Comparison of ENCODE assay signal across 1 cellular context in genomic region chr10:114937962-114938817, GRCh38.
A peak's percentile ranks its signal among the peaks of the same experiment; 100 is the strongest.
TF ChIP-seq lines count a peak whose summit lies in the region.

Gene TRUB1, plus strand, starts transcription at chr10:114938195. Its CDS starts 59 bp downstream, at chr10:114938254.

TF ChIP-seq in HEK293, 187 proteins besides CTCF, POLR2A, EP300 and RAD21 (continued from another document and continues in another):
- 0 out of 2 replicates have a peak, but pooled peaks have one; percentile 22 for TF ChIP-seq ZNF221 (tag by site-specific recombination; IDR thresholded peaks at IDR 0.05; ENCODE audit: borderline replicate concordance)
- no peak for TF ChIP-seq ZNF658 (tag by site-specific recombination; IDR thresholded peaks at IDR 0.05)
- 0 out of 2 replicates have a peak, but pooled peaks have one; percentile 19 for TF ChIP-seq ZNF548 (tag by site-specific recombination; IDR thresholded peaks at IDR 0.05)
- no peak for TF ChIP-seq AEBP2 (tag by site-specific recombination; IDR thresholded peaks at IDR 0.05; ENCODE audit: borderline replicate concordance)
- TF ChIP-seq ZNF140 (tag by site-specific recombination; IDR thresholded peaks at IDR 0.05), result no peak
- peak; percentile 85 for TF ChIP-seq ZNF2 (tag by site-specific recombination; IDR thresholded peaks at IDR 0.05)
- TF ChIP-seq ZNF138 (tag by site-specific recombination; IDR thresholded peaks at IDR 0.05; ENCODE audit: borderline replicate concordance), result no peak
- TF ChIP-seq ZNF596 (tag by site-specific recombination; IDR thresholded peaks at IDR 0.05), result no peak
- no peak for TF ChIP-seq KLF9 (tag by site-specific recombination; IDR thresholded peaks at IDR 0.05; ENCODE audit: low read depth)
- TF ChIP-seq HOXD13 (CRISPR knock-in tag; IDR thresholded peaks at IDR 0.05; ENCODE audit: borderline replicate concordance), result peak; percentile 73; the same call in 1 of the 2 replicates
- TF ChIP-seq, protein P1, sequence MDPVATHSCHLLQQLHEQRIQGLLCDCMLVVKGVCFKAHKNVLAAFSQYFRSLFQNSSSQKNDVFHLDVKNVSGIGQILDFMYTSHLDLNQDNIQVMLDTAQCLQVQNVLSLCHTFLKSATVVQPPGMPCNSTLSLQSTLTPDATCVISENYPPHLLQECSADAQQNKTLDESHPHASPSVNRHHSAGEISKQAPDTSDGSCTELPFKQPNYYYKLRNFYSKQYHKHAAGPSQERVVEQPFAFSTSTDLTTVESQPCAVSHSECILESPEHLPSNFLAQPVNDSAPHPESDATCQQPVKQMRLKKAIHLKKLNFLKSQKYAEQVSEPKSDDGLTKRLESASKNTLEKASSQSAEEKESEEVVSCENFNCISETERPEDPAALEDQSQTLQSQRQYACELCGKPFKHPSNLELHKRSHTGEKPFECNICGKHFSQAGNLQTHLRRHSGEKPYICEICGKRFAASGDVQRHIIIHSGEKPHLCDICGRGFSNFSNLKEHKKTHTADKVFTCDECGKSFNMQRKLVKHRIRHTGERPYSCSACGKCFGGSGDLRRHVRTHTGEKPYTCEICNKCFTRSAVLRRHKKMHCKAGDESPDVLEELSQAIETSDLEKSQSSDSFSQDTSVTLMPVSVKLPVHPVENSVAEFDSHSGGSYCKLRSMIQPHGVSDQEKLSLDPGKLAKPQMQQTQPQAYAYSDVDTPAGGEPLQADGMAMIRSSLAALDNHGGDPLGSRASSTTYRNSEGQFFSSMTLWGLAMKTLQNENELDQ (tag by site-specific recombination; IDR thresholded peaks at IDR 0.05; ENCODE audit: low read depth), result no peak
- TF ChIP-seq ZBTB26 (tag by site-specific recombination; optimal IDR thresholded peaks at IDR 0.05), result peak; percentile 34
- TF ChIP-seq ZNF48 (tag by site-specific recombination; IDR thresholded peaks at IDR 0.05), result no peak
- no peak for TF ChIP-seq FEZF1 (tag by site-specific recombination; IDR thresholded peaks at IDR 0.05)
- TF ChIP-seq ZNF843 (tag by site-specific recombination; IDR thresholded peaks at IDR 0.05), result peak; percentile 75
- 0 out of 2 replicates have a peak, but pooled peaks have one; percentile 21 for TF ChIP-seq ZNF24 (tag by site-specific recombination; IDR thresholded peaks at IDR 0.05)
- TF ChIP-seq ZNF501 (tag by site-specific recombination; IDR thresholded peaks at IDR 0.05), result peak; percentile 95
- TF ChIP-seq, protein P2, sequence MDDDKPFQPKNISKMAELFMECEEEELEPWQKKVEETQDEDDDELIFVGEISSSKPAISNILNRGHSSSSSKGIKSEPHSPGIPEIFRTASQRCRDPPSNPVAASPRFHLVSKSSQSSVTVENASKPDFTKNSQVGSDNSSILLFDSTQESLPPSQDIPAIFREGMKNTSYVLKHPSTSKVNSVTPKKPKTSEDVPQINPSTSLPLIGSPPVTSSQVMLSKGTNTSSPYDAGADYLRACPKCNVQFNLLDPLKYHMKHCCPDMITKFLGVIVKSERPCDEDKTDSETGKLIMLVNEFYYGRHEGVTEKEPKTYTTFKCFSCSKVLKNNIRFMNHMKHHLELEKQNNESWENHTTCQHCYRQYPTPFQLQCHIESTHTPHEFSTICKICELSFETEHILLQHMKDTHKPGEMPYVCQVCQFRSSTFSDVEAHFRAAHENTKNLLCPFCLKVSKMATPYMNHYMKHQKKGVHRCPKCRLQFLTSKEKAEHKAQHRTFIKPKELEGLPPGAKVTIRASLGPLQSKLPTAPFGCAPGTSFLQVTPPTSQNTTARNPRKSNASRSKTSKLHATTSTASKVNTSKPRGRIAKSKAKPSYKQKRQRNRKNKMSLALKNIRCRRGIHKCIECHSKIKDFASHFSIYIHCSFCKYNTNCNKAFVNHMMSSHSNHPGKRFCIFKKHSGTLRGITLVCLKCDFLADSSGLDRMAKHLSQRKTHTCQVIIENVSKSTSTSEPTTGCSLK (tag by site-specific recombination; IDR thresholded peaks at IDR 0.05), result no peak
- TF ChIP-seq ZNF214 (tag by site-specific recombination; IDR thresholded peaks at IDR 0.05; ENCODE audit: borderline replicate concordance), result no peak
- no peak for TF ChIP-seq RBAK (tag by site-specific recombination; IDR thresholded peaks at IDR 0.05)
- TF ChIP-seq ZNF148 (tag by site-specific recombination; IDR thresholded peaks at IDR 0.05; ENCODE audit: borderline replicate concordance), result no peak
- TF ChIP-seq PRDM4 (tag by site-specific recombination; IDR thresholded peaks at IDR 0.05), result 0 out of 2 replicates have a peak, but pooled peaks have one; percentile 48
- peak; percentile 76 for TF ChIP-seq ZXDB (tag by site-specific recombination; IDR thresholded peaks at IDR 0.05)
- TF ChIP-seq INSM2 (tag by site-specific recombination; IDR thresholded peaks at IDR 0.05), result 0 out of 2 replicates have a peak, but pooled peaks have one; percentile 21
- TF ChIP-seq, protein P3, sequence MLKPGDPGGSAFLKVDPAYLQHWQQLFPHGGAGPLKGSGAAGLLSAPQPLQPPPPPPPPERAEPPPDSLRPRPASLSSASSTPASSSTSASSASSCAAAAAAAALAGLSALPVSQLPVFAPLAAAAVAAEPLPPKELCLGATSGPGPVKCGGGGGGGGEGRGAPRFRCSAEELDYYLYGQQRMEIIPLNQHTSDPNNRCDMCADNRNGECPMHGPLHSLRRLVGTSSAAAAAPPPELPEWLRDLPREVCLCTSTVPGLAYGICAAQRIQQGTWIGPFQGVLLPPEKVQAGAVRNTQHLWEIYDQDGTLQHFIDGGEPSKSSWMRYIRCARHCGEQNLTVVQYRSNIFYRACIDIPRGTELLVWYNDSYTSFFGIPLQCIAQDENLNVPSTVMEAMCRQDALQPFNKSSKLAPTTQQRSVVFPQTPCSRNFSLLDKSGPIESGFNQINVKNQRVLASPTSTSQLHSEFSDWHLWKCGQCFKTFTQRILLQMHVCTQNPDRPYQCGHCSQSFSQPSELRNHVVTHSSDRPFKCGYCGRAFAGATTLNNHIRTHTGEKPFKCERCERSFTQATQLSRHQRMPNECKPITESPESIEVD (tag by site-specific recombination; IDR thresholded peaks at IDR 0.05), result no peak
- no peak for TF ChIP-seq KLF7 (tag by site-specific recombination; IDR thresholded peaks at IDR 0.05; ENCODE audit: borderline replicate concordance)
- no peak for TF ChIP-seq ZNF302 (tag by site-specific recombination; IDR thresholded peaks at IDR 0.05; ENCODE audit: low read depth)
- peak; percentile 85 for TF ChIP-seq ZFP69B (tag by site-specific recombination; IDR thresholded peaks at IDR 0.05)
- TF ChIP-seq ZNF423 (tag by site-specific recombination; IDR thresholded peaks at IDR 0.05), result no peak
- 0 out of 2 replicates have a peak, but pooled peaks have one; percentile 63 for TF ChIP-seq ZNF324 (tag by site-specific recombination; IDR thresholded peaks at IDR 0.05)
- TF ChIP-seq, protein P4, sequence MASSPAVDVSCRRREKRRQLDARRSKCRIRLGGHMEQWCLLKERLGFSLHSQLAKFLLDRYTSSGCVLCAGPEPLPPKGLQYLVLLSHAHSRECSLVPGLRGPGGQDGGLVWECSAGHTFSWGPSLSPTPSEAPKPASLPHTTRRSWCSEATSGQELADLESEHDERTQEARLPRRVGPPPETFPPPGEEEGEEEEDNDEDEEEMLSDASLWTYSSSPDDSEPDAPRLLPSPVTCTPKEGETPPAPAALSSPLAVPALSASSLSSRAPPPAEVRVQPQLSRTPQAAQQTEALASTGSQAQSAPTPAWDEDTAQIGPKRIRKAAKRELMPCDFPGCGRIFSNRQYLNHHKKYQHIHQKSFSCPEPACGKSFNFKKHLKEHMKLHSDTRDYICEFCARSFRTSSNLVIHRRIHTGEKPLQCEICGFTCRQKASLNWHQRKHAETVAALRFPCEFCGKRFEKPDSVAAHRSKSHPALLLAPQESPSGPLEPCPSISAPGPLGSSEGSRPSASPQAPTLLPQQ (tag by site-specific recombination; IDR thresholded peaks at IDR 0.05), result peak; percentile 85
- TF ChIP-seq, protein P5, sequence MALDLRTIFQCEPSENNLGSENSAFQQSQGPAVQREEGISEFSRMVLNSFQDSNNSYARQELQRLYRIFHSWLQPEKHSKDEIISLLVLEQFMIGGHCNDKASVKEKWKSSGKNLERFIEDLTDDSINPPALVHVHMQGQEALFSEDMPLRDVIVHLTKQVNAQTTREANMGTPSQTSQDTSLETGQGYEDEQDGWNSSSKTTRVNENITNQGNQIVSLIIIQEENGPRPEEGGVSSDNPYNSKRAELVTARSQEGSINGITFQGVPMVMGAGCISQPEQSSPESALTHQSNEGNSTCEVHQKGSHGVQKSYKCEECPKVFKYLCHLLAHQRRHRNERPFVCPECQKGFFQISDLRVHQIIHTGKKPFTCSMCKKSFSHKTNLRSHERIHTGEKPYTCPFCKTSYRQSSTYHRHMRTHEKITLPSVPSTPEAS (tag by site-specific recombination; IDR thresholded peaks at IDR 0.05), result peak; percentile 10; the same call in 1 of the 2 replicates
- TF ChIP-seq ZBTB8A (tag by site-specific recombination; IDR thresholded peaks at IDR 0.05), result peak; percentile 36; the same call in 1 of the 2 replicates
- TF ChIP-seq ZBTB7A (tag by site-specific recombination; IDR thresholded peaks at IDR 0.05; ENCODE audit: low read depth), result peak; percentile 74; the same call in 1 of the 2 replicates
- TF ChIP-seq SP7 (tag by site-specific recombination; IDR thresholded peaks at IDR 0.05), result peak; percentile 71
- no peak for TF ChIP-seq ZNF114 (tag by site-specific recombination; IDR thresholded peaks at IDR 0.05)
- 0 out of 2 replicates have a peak, but pooled peaks have one; percentile 37 for TF ChIP-seq GLI4 (tag by site-specific recombination; IDR thresholded peaks at IDR 0.05)
- peak; percentile 94 for TF ChIP-seq SCRT2 (tag by site-specific recombination; IDR thresholded peaks at IDR 0.05)
- TF ChIP-seq SALL2 (tag by site-specific recombination; IDR thresholded peaks at IDR 0.05; ENCODE audit: borderline replicate concordance), result no peak
